Comparison of ENCODE assay signal across 16 cellular contexts in genomic region chr2:134289225-134289624, GRCh38. TPM values are rescaled to one million over a fixed set of nuclear protein-coding genes. Genes with fewer than 3 reads are reported as not detected.
A peak's percentile ranks its signal among the peaks of the same experiment; 100 is the strongest.
DNase-seq lines count a peak whose midpoint lies in the region; ATAC-seq and TF ChIP-seq lines count a peak whose summit lies in the region.
"Had no signal": no experiment of that assay in that cellular context is flagged by ENCODE, and none has a peak within 500 bp of the region (broad histone marks: within the 10 kb centered on the region; RNA-seq: fewer than 3 reads in every experiment).

No MANE protein-coding gene starts in this region.

- DNase-seq in stimulated activated CD4-positive, alpha-beta T cell treated with anti-CD3 and anti-CD28 coated beads, Interleukin-1b, Interleukin-23, amount 100 ng/mL, for 48 hours, result peak; percentile 25
- DNase-seq in stimulated activated CD4-positive, alpha-beta T cell treated with anti-CD3 and anti-CD28 coated beads, Interleukin-4, amount 100 ng/mL, for 4 hours, result no peak
- DNase-seq in activated CD8-positive, alpha-beta memory T cell treated with anti-CD3 and anti-CD28 coated beads, Interleukin-2, amount 10 ng/mL, durations not matched to agents 7 days and 5 days, result no peak
- DNase-seq in dermis blood vessel endothelial cell (peak; percentile 61), thyroid gland (peak; percentile 8 to 25), GM19238 (ENCODE audit: insufficient read length, low spot score) (no peak), lower leg skin (ENCODE audit: low spot score in 2 of 2) (no peak)
- DNase-seq in T-helper 2 cell treated with Interferon-gamma antibody and Interleukin-4, amounts not matched to agents 5 μg/mL and 100 μg/mL, for 36 hours (ENCODE audit: low spot score), result no peak
- DNase-seq: mammary epithelial cell, NCI-H146, NCI-H510A treated with DMSO at 0.1 percent for 48 hours, substantia nigra had no signal

- H3K9me3 Mint-ChIP-seq in activated CD8-positive, alpha-beta memory T cell treated with anti-CD3 and anti-CD28 coated beads, Interleukin-2, amount 10 ng/mL, durations not matched to agents 7 days and 5 days (ENCODE audit: low read depth), result no peaks in the 10 kb centered on the region
- no peaks in the 10 kb centered on the region for H3K9me3 Mint-ChIP-seq in T-helper 2 cell treated with Interferon-gamma antibody and Interleukin-4, amounts not matched to agents 5 μg/mL and 100 μg/mL, for 36 hours

- H3K4me1 ChIP-seq in thyroid gland, result peaks cover 10 to 12% of the 10 kb centered on the region in 2 donors
- H3K4me1 ChIP-seq: gastroesophageal sphincter, HAP-1 had no signal

- peak; percentile 10 for ATAC-seq in activated CD8-positive, alpha-beta memory T cell treated with anti-CD3 and anti-CD28 coated beads, Interleukin-2, amount 10 ng/mL, durations not matched to agents 7 days and 5 days
- ATAC-seq: gastroesophageal sphincter had no signal

- no peaks in the 10 kb centered on the region for H3K9me3 ChIP-seq in thyroid gland
- H3K9me3 ChIP-seq: gastroesophageal sphincter, HAP-1 had no signal

- H3K4me3 ChIP-seq in thyroid gland (replicated peaks in 1 of 3), result no peak overlapping the region
- no peak overlapping the region for H3K4me3 ChIP-seq in lower leg skin (ENCODE audit: low read depth, poor library complexity, severe bottlenecking)
- H3K4me3 ChIP-seq: gastroesophageal sphincter, HAP-1, SK-N-MC had no signal

- H3K27ac Mint-ChIP-seq in activated CD8-positive, alpha-beta memory T cell treated with anti-CD3 and anti-CD28 coated beads, Interleukin-2, amount 10 ng/mL, durations not matched to agents 7 days and 5 days, result no peak overlapping the region
- H3K27ac Mint-ChIP-seq in T-helper 2 cell treated with Interferon-gamma antibody and Interleukin-4, amounts not matched to agents 5 μg/mL and 100 μg/mL, for 36 hours, result no peak overlapping the region

- H3K36me3 Mint-ChIP-seq in activated CD8-positive, alpha-beta memory T cell treated with anti-CD3 and anti-CD28 coated beads, Interleukin-2, amount 10 ng/mL, durations not matched to agents 7 days and 5 days, result peaks cover 8% of the 10 kb centered on the region
- H3K36me3 Mint-ChIP-seq in T-helper 2 cell treated with Interferon-gamma antibody and Interleukin-4, amounts not matched to agents 5 μg/mL and 100 μg/mL, for 36 hours (ENCODE audit: low read depth), result peaks cover 19% of the 10 kb centered on the region

- no peak overlapping the region for H3K4me3 Mint-ChIP-seq in activated CD8-positive, alpha-beta memory T cell treated with anti-CD3 and anti-CD28 coated beads, Interleukin-2, amount 10 ng/mL, durations not matched to agents 7 days and 5 days
- H3K4me3 Mint-ChIP-seq in T-helper 2 cell treated with Interferon-gamma antibody and Interleukin-4, amounts not matched to agents 5 μg/mL and 100 μg/mL, for 36 hours, result no peak overlapping the region

- intact Hi-C loops in thyroid gland (cut with DNase I) (no loop called here), lower leg skin (cut with DNase I; ENCODE audit: low total_unique reads) (no loop called here)

- 95% methylated on average over 6 of the region's 6 CpGs for WGBS in thyroid gland, 2 donors
- 90 to 91% methylated on average over 6 of the region's 6 CpGs for WGBS in lower leg skin, 2 donors

- H3K27ac ChIP-seq in thyroid gland, result no peak overlapping the region
- H3K27ac ChIP-seq: gastroesophageal sphincter, KMS-11, SK-N-MC had no signal

- CTCF ChIA-PET in activated CD8-positive, alpha-beta memory T cell treated with anti-CD3 and anti-CD28 coated beads, Interleukin-2, amount 10 ng/mL, durations not matched to agents 7 days and 5 days (lab: Charles Lee), result interaction anchor here (1.0 to 4.0 kb wide), 5 partner anchors 30 to 171 kb away, joined by 3 to 21 read pairs (median 6); no protein-coding TSS in a partner anchor

- H3K27me3 Mint-ChIP-seq in activated CD8-positive, alpha-beta memory T cell treated with anti-CD3 and anti-CD28 coated beads, Interleukin-2, amount 10 ng/mL, durations not matched to agents 7 days and 5 days, result peaks cover 22% of the 10 kb centered on the region
- peaks cover 28% of the 10 kb centered on the region for H3K27me3 Mint-ChIP-seq in T-helper 2 cell treated with Interferon-gamma antibody and Interleukin-4, amounts not matched to agents 5 μg/mL and 100 μg/mL, for 36 hours (ENCODE audit: low read depth)

- TF ChIP-seq POLR2A in thyroid gland (IDR thresholded peaks at IDR 0.05) (no peak), lower leg skin (IDR thresholded peaks at IDR 0.05) (no peak)

- H3K4me1 Mint-ChIP-seq in activated CD8-positive, alpha-beta memory T cell treated with anti-CD3 and anti-CD28 coated beads, Interleukin-2, amount 10 ng/mL, durations not matched to agents 7 days and 5 days, result peaks cover 20% of the 10 kb centered on the region
- H3K4me1 Mint-ChIP-seq in T-helper 2 cell treated with Interferon-gamma antibody and Interleukin-4, amounts not matched to agents 5 μg/mL and 100 μg/mL, for 36 hours (ENCODE audit: low read depth), result peaks cover 22% of the 10 kb centered on the region

- no peaks in the 10 kb centered on the region for H3K36me3 ChIP-seq in thyroid gland
- H3K36me3 ChIP-seq: gastroesophageal sphincter, HAP-1 had no signal

- no peaks in the 10 kb centered on the region for H3K27me3 ChIP-seq in thyroid gland
- H3K27me3 ChIP-seq: gastroesophageal sphincter had no signal

- TF ChIP-seq CTCF in thyroid gland (IDR thresholded peaks at IDR 0.05) (no peak), lower leg skin (IDR thresholded peaks at IDR 0.05) (no peak)

RNA-seq across cellular contexts. Expression of gene MGAT5, which starts 35.4 kb away (rescaled TPM):
- 10 to 100 TPM; 40.3 to 43.6 TPM for total RNA-seq in activated CD8-positive, alpha-beta memory T cell treated with anti-CD3 and anti-CD28 coated beads, Interleukin-2, amount 10 ng/mL, durations not matched to agents 7 days and 5 days
- total RNA-seq in dermis blood vessel endothelial cell, result 133 and 168 TPM in 2 replicates
- total RNA-seq in thyroid gland, result 10 to 100 TPM; 47.5 to 64.4 (median 50.4) TPM
- total RNA-seq in lower leg skin, result 10 to 100 TPM; 16.3 to 37.8 (median 32.5) TPM

Comparison
In these comparisons a context has a peak if more than half of its experiments do, and no peak if none do; other contexts are left out.
1. DNase-seq: peak in stimulated activated CD4-positive, alpha-beta T cell treated with anti-CD3 and anti-CD28 coated beads, Interleukin-1b, Interleukin-23, amount 100 ng/mL, for 48 hours (single experiment), dermis blood vessel endothelial cell (single experiment) and thyroid gland (2 of 2); none in stimulated activated CD4-positive, alpha-beta T cell treated with anti-CD3 and anti-CD28 coated beads, Interleukin-4, amount 100 ng/mL, for 4 hours (0 of 2), activated CD8-positive, alpha-beta memory T cell treated with anti-CD3 and anti-CD28 coated beads, Interleukin-2, amount 10 ng/mL, durations not matched to agents 7 days and 5 days (single experiment), GM19238 (single experiment), T-helper 2 cell treated with Interferon-gamma antibody and Interleukin-4, amounts not matched to agents 5 μg/mL and 100 μg/mL, for 36 hours (single experiment) and lower leg skin (0 of 2).